17 cellular contexts compared by ENCODE assay signal in the genomic region with DNA sequence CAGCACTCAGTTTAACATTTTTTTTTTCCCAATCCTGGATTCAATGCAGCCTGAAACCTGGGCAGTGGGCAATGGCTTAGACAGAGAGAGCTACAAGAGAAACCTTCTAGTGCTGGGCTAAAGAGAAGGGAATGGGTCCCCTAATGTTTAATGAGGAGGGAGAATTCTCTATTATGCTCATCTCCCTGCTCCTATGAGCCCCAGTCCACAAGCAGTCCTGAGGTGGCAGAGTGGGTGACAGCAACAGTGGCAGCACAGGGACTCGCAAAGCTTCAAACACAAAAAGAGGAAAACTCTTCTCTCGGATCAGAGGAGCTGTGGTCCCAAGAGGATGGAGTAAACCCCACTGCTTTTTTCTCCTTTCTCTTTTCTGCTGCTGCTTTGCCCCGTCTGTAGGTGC. TPM values are rescaled to one million over a fixed set of nuclear protein-coding genes. Genes with fewer than 3 reads are reported as not detected.
A peak's percentile ranks its signal among the peaks of the same experiment; 100 is the strongest.
DNase-seq lines count a peak whose midpoint lies in the region; ATAC-seq and TF ChIP-seq lines count a peak whose summit lies in the region.
"Had no signal": no experiment of that assay in that cellular context is flagged by ENCODE, and none has a peak within 500 bp of the region (broad histone marks: within the 10 kb centered on the region; RNA-seq: fewer than 3 reads in every experiment).

No MANE protein-coding gene starts in this region.

- no peak for DNase-seq in heart left ventricle
- DNase-seq in left ventricle myocardium superior, result no peak
- peak; percentile 12 for DNase-seq in NCI-H82 treated with DMSO at 0.1 percent for 48 hours (lab: John Stamatoyannopoulos, UW; ENCODE audit: unreplicated experiment)
- no peak for DNase-seq in left lobe of liver (ENCODE audit: low spot score)
- DNase-seq in OCI-M2 (lab: John Stamatoyannopoulos, UW; ENCODE audit: unreplicated experiment), result no peak
- DNase-seq: Calu3; CD4-positive, alpha-beta T cell; DMS79; H7; NCI-H1105 treated with DMSO at 0.1 percent for 48 hours; NCI-H1694 treated with DMSO at 0.1 percent for 48 hours; T-cell had no signal

- no peaks in the 10 kb centered on the region for H3K36me3 Mint-ChIP-seq in stimulated activated memory B cell treated with anti-CD40 and anti-IgM and Interleukin-4, amounts not matched to agents 10 μg/mL and 1 μg/mL and 100 μg/mL, for 72 hours
- H3K36me3 Mint-ChIP-seq: T-cell had no signal

- H3K4me3 ChIP-seq in heart left ventricle, result no peak overlapping the region
- H3K4me3 ChIP-seq: SK-N-MC had no signal

- H3K27ac ChIP-seq in heart left ventricle (peak overlapping the region in 7 of 12 donors; percentile 5 to 59 (median 18)), temporal lobe (ENCODE audit: low read depth, low read length) (peak overlapping the region; percentile 99)
- H3K27ac ChIP-seq: HL-60, SK-N-MC had no signal

- H3K27ac Mint-ChIP-seq in stimulated activated memory B cell treated with anti-CD40 and anti-IgM and Interleukin-4, amounts not matched to agents 10 μg/mL and 1 μg/mL and 100 μg/mL, for 72 hours, result no peak overlapping the region
- H3K27ac Mint-ChIP-seq: CD4-positive, alpha-beta T cell; T-cell had no signal

- WGBS in heart left ventricle, 4 donors, result 31 to 50% (median 44%) methylated on average over 3 of the region's 3 CpGs

- TF ChIP-seq POLR2A in heart left ventricle (IDR thresholded peaks at IDR 0.05), result no peak

- H3K27me3 Mint-ChIP-seq in stimulated activated memory B cell treated with anti-CD40 and anti-IgM and Interleukin-4, amounts not matched to agents 10 μg/mL and 1 μg/mL and 100 μg/mL, for 72 hours, result peaks cover 9% of the 10 kb centered on the region

- no peaks in the 10 kb centered on the region for H3K27me3 ChIP-seq in heart left ventricle

- peaks cover 0 to 46% (median 6%) of the 10 kb centered on the region in 12 donors for H3K4me1 ChIP-seq in heart left ventricle

- H3K9me3 ChIP-seq in heart left ventricle, result peaks cover 0 to 17% (median 3%) of the 10 kb centered on the region in 12 donors

- no peak overlapping the region for H3K4me3 Mint-ChIP-seq in stimulated activated memory B cell treated with anti-CD40 and anti-IgM and Interleukin-4, amounts not matched to agents 10 μg/mL and 1 μg/mL and 100 μg/mL, for 72 hours
- H3K4me3 Mint-ChIP-seq: CD4-positive, alpha-beta T cell; T-cell had no signal

- ATAC-seq in heart left ventricle (peak in 1 of 4 donors; percentile 10), left ventricle myocardium superior (no peak), left lobe of liver (peak; percentile 18), HG02852 (IDR thresholded peaks at IDR 0.05; ENCODE audit: unreplicated experiment) (no peak)
- ATAC-seq in stimulated activated memory B cell treated with anti-CD40 and anti-IgM and Interleukin-4, amounts not matched to agents 10 μg/mL and 1 μg/mL and 100 μg/mL, for 72 hours, result no peak
- ATAC-seq: T-cell had no signal

- H3K36me3 ChIP-seq in heart left ventricle, result no peaks in the 10 kb centered on the region

- intact Hi-C loops in heart left ventricle (cut with DNase I) (no loop called here), left ventricle myocardium superior (cut with micrococcal nuclease) (no loop called here)

- no peaks in the 10 kb centered on the region for H3K4me1 Mint-ChIP-seq in stimulated activated memory B cell treated with anti-CD40 and anti-IgM and Interleukin-4, amounts not matched to agents 10 μg/mL and 1 μg/mL and 100 μg/mL, for 72 hours
- H3K4me1 Mint-ChIP-seq: T-cell had no signal

- no peak for TF ChIP-seq CTCF in heart left ventricle (IDR thresholded peaks at IDR 0.05)

- H3K9me3 Mint-ChIP-seq in stimulated activated memory B cell treated with anti-CD40 and anti-IgM and Interleukin-4, amounts not matched to agents 10 μg/mL and 1 μg/mL and 100 μg/mL, for 72 hours, result peaks cover 3% of the 10 kb centered on the region
- H3K9me3 Mint-ChIP-seq: CD4-positive, alpha-beta T cell had no signal

RNA-seq across cellular contexts. Expression of a gene that starts 36.5 kb away (rescaled TPM):
- 100 to 1,000 TPM in 2 of 9 donors, 10 to 100 TPM in 7; 65.6 to 123 (median 88.7) TPM for total RNA-seq in heart left ventricle
- 10 to 100 TPM; 25.9 to 57.3 TPM for polyA plus RNA-seq in heart left ventricle
- total RNA-seq in left ventricle myocardium superior, result 91.2 TPM
- 38.3 TPM for total RNA-seq in left lobe of liver
- 9.8 TPM for total RNA-seq in temporal lobe
- total RNA-seq: CD4-positive, alpha-beta T cell had no signal
